In genomic region chr13:95253033-95253432, GRCh38 we compare ENCODE assay signal across 26 cellular contexts.
"Had no signal": no experiment of that assay in that cellular context is flagged by ENCODE, and none has a peak within 500 bp of the region (broad histone marks: within the 10 kb centered on the region; RNA-seq: fewer than 3 reads in every experiment).

No MANE protein-coding gene starts in this region.

- H3K27ac Mint-ChIP-seq: activated CD4-positive, alpha-beta memory T cell treated with anti-CD3 and anti-CD28 coated beads for 36 hours; activated CD4-positive, alpha-beta T cell treated with anti-CD3 and anti-CD28 coated beads, Interleukin-2, amount 10 ng/mL, durations not matched to agents 24 days and 14 days; activated naive CD8-positive, alpha-beta T cell treated with anti-CD3 and anti-CD28 coated beads for 36 hours; activated T-helper 1 cell treated with anti-CD3 and anti-CD28 coated beads, Interleukin-12 subunit alpha, Interleukin-12 subunit beta, Interleukin-2, Interleukin-4 antibody, amounts not matched to agents 30 ng/mL and 10 ng/mL and 1 ng/mL, durations not matched to agents 14 hours and 24 hours and 36 hours; mesothelial cell of epicardium; progenitor cell of endocrine pancreas had no signal

- ATAC-seq: body of pancreas, right lobe of liver, upper lobe of right lung had no signal

- DNase-seq: activated CD4-positive, alpha-beta memory T cell treated with anti-CD3 and anti-CD28 coated beads for 36 hours; activated CD4-positive, alpha-beta T cell treated with anti-CD3 and anti-CD28 coated beads, Interleukin-2, amount 10 ng/mL, durations not matched to agents 24 days and 14 days; activated CD4-positive, CD25-positive, alpha-beta regulatory T cell treated with anti-CD3 and anti-CD28 coated beads, Interleukin-2, amount 50 U/mL, for 72 hours; activated CD8-positive, alpha-beta memory T cell treated with anti-CD3 and anti-CD28 coated beads, Interleukin-2, amount 50 U/mL, for 4 hours; activated effector memory CD4-positive, alpha-beta T cell treated with anti-CD3 and anti-CD28 coated beads, Interleukin-2, amount 50 U/mL, for 16 hours; activated naive CD4-positive, alpha-beta T cell treated with anti-CD3 and anti-CD28 coated beads for 36 hours; activated naive CD8-positive, alpha-beta T cell treated with anti-CD3 and anti-CD28 coated beads for 36 hours; activated T-cell treated with anti-CD3 and anti-CD28 coated beads, Interleukin-2, amount 50 U/mL, for 1 hour; adrenal gland; aorta; body of pancreas; colonic mucosa; effector CD8-positive, alpha-beta T cell; kidney glomerular epithelial cell; left ventricle myocardium inferior; mammary epithelial cell; naive B cell; ovary; right lobe of liver; stimulated activated CD4-positive, alpha-beta T cell treated with anti-CD3 and anti-CD28 coated beads, Interleukin-2, amount 100 ng/mL, for 48 hours; stomach; tibial artery; upper lobe of right lung had no signal

- H3K4me3 Mint-ChIP-seq: activated CD4-positive, alpha-beta memory T cell treated with anti-CD3 and anti-CD28 coated beads for 36 hours; activated CD4-positive, alpha-beta T cell treated with anti-CD3 and anti-CD28 coated beads, Interleukin-2, amount 10 ng/mL, durations not matched to agents 24 days and 14 days; activated naive CD4-positive, alpha-beta T cell treated with anti-CD3 and anti-CD28 coated beads for 36 hours; activated naive CD8-positive, alpha-beta T cell treated with anti-CD3 and anti-CD28 coated beads for 36 hours; activated T-helper 1 cell treated with anti-CD3 and anti-CD28 coated beads, Interleukin-12 subunit alpha, Interleukin-12 subunit beta, Interleukin-2, Interleukin-4 antibody, amounts not matched to agents 30 ng/mL and 10 ng/mL and 1 ng/mL, durations not matched to agents 14 hours and 24 hours and 36 hours; mesothelial cell of epicardium; naive B cell had no signal

- H3K36me3 Mint-ChIP-seq: mesothelial cell of epicardium had no signal

- H3K27me3 Mint-ChIP-seq: activated CD4-positive, alpha-beta memory T cell treated with anti-CD3 and anti-CD28 coated beads for 36 hours; activated CD4-positive, alpha-beta T cell treated with anti-CD3 and anti-CD28 coated beads, Interleukin-2, amount 10 ng/mL, durations not matched to agents 24 days and 14 days; activated naive CD8-positive, alpha-beta T cell treated with anti-CD3 and anti-CD28 coated beads for 36 hours; naive B cell; progenitor cell of endocrine pancreas had no signal

- H3K9me3 Mint-ChIP-seq: activated CD4-positive, alpha-beta memory T cell treated with anti-CD3 and anti-CD28 coated beads for 36 hours; activated CD4-positive, alpha-beta T cell treated with anti-CD3 and anti-CD28 coated beads, Interleukin-2, amount 10 ng/mL, durations not matched to agents 24 days and 14 days; activated naive CD4-positive, alpha-beta T cell treated with anti-CD3 and anti-CD28 coated beads for 36 hours; activated naive CD8-positive, alpha-beta T cell treated with anti-CD3 and anti-CD28 coated beads for 36 hours; activated T-helper 1 cell treated with anti-CD3 and anti-CD28 coated beads, Interleukin-12 subunit alpha, Interleukin-12 subunit beta, Interleukin-2, Interleukin-4 antibody, amounts not matched to agents 30 ng/mL and 10 ng/mL and 1 ng/mL, durations not matched to agents 14 hours and 24 hours and 36 hours; mesothelial cell of epicardium; naive B cell had no signal
